8 cellular contexts compared by ENCODE assay signal in the genomic region with DNA sequence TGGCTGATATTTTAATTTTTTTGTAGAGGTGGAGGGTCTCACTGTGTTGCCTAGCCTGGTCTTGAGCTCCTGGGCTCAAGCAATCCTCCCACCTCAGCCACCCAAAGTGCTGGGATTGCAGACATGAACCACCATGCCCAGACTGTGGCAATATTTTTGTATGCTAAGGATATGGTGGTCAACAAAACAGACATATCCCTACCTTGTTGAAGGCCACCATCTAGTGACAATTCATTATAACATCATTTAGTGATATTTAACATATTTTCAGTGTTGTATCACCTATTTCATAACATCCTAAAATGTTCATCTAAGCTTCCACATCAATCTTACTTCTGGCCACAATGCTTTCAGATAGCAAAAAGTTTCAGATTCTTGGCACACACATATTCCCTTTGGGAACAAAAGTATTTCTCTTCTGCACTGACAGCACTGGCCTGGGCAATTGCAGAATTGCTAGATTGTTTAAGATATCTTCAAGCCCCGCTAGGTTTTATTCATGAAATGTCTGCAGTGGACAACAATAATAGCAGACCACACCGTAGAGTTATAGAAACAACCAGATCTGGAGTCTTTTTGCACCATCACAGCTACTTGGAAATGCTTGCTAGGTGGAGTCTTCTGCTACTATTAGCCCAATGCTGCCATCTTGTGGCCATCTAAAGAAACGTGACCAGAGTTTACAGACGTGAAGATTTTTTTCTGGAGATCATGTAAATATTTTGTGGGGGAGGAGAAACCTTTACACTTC. TPM values are rescaled to one million over a fixed set of nuclear protein-coding genes. Genes with fewer than 3 reads are reported as not detected.
A peak's percentile ranks its signal among the peaks of the same experiment; 100 is the strongest.
DNase-seq lines count a peak whose midpoint lies in the region; ATAC-seq, FAIRE-seq and TF ChIP-seq lines count a peak whose summit lies in the region.

No MANE protein-coding gene starts in this region.

- no peak overlapping the region for H3K4me3 Mint-ChIP-seq in activated T-helper 2 cell treated with anti-CD3 and anti-CD28 coated beads, Interferon-gamma antibody, Interleukin-2, Interleukin-4, amounts not matched to agents 10 μg/mL and 5 μg/mL and 100 μg/mL, durations not matched to agents 14 hours and 24 hours and 36 hours (ENCODE audit: low read depth)

- no peaks in the 10 kb centered on the region for H3K9me3 Mint-ChIP-seq in activated T-helper 2 cell treated with anti-CD3 and anti-CD28 coated beads, Interferon-gamma antibody, Interleukin-2, Interleukin-4, amounts not matched to agents 10 μg/mL and 5 μg/mL and 100 μg/mL, durations not matched to agents 14 hours and 24 hours and 36 hours

- intact Hi-C loops in activated T-helper 2 cell treated with anti-CD3 and anti-CD28 coated beads, Interferon-gamma antibody, Interleukin-2, Interleukin-4, amounts not matched to agents 10 μg/mL and 5 μg/mL and 100 μg/mL, durations not matched to agents 14 hours and 24 hours and 36 hours (cut with micrococcal nuclease): loop anchor here (1.0 to 10.0 kb wide), 6 partner anchors 82 to 475 kb away; a partner anchor contains a TSS
- intact Hi-C loops in transverse colon (cut with DNase I; ENCODE audit: low total_unique reads): loop anchor here (10.0 kb wide), 1 partner anchor 115 kb away; no protein-coding TSS in a partner anchor

- H3K27me3 Mint-ChIP-seq in activated T-helper 2 cell treated with anti-CD3 and anti-CD28 coated beads, Interferon-gamma antibody, Interleukin-2, Interleukin-4, amounts not matched to agents 10 μg/mL and 5 μg/mL and 100 μg/mL, durations not matched to agents 14 hours and 24 hours and 36 hours (ENCODE audit: low read depth): no peaks in the 10 kb centered on the region

- no peaks in the 10 kb centered on the region for H3K27me3 ChIP-seq in transverse colon

- no peaks in the 10 kb centered on the region for H3K9me3 ChIP-seq in transverse colon

- H3K36me3 ChIP-seq in transverse colon: no peaks in the 10 kb centered on the region

- H3K4me1 Mint-ChIP-seq in activated T-helper 2 cell treated with anti-CD3 and anti-CD28 coated beads, Interferon-gamma antibody, Interleukin-2, Interleukin-4, amounts not matched to agents 10 μg/mL and 5 μg/mL and 100 μg/mL, durations not matched to agents 14 hours and 24 hours and 36 hours (ENCODE audit: low read depth): peaks cover 45% of the 10 kb centered on the region

- FAIRE-seq in RCC 7860 (lab: Jason Lieb, UNC): peak; percentile 69

- WGBS in transverse colon (ENCODE audit: low coverage in 1 of 2), 2 donors: 0 to 4% methylated on average over 4 of the region's 4 CpGs

- H3K36me3 Mint-ChIP-seq in activated T-helper 2 cell treated with anti-CD3 and anti-CD28 coated beads, Interferon-gamma antibody, Interleukin-2, Interleukin-4, amounts not matched to agents 10 μg/mL and 5 μg/mL and 100 μg/mL, durations not matched to agents 14 hours and 24 hours and 36 hours (ENCODE audit: low read depth): no peaks in the 10 kb centered on the region

- TF ChIP-seq CTCF in omental fat pad (IDR thresholded peaks at IDR 0.05): no peak
- peak; percentile 81 to 84 (median 83) for TF ChIP-seq CTCF in transverse colon (IDR thresholded peaks at IDR 0.05)

- no peak overlapping the region for H3K27ac ChIP-seq in transverse colon

- in situ Hi-C loops in KBM-7 (cut with MboI; ENCODE audit: low pct_unique_long_range_greater_than_20kb, low sequenced_read_pairs): no loop called here
- in situ Hi-C loops in transverse colon (cut with MboI; ENCODE audit: low pct_ligation_motif_present in 1 of 4, low pct_unique_long_range_greater_than_20kb in 1 of 4, low sequenced_read_pairs in 3 of 4): loop anchor here in 2 of 4 donors (5.0 kb wide), 1 partner anchor 82 kb away; a partner anchor contains a TSS

- peak; percentile 41 for ATAC-seq in GM21526 (IDR thresholded peaks at IDR 0.05; ENCODE audit: low FRiP score, unreplicated experiment)
- ATAC-seq in omental fat pad (ENCODE audit: low FRiP score): peak; percentile 74

- H3K4me3 ChIP-seq in transverse colon: no peak overlapping the region

- TF ChIP-seq POLR2A in transverse colon (IDR thresholded peaks at IDR 0.05): no peak

- peaks cover 0 to 22% (median 7%) of the 10 kb centered on the region in 4 donors for H3K4me1 ChIP-seq in transverse colon

- no peak for TF ChIP-seq EP300 in transverse colon (IDR thresholded peaks at IDR 0.05; ENCODE audit: low read depth)

- DNase-seq in DMS114 treated with DMSO at 0.1 percent for 48 hours (lab: John Stamatoyannopoulos, UW; ENCODE audit: unreplicated experiment): peak; percentile 90
- peak; percentile 86 for DNase-seq in KBM-7
- DNase-seq in RCC 7860 (ENCODE audit: low spot score): peak; percentile 73
- DNase-seq in activated T-helper 2 cell treated with anti-CD3 and anti-CD28 coated beads, Interferon-gamma antibody, Interleukin-2, Interleukin-4, amounts not matched to agents 10 μg/mL and 5 μg/mL and 100 μg/mL, durations not matched to agents 14 hours and 24 hours and 36 hours (ENCODE audit: low spot score): peak; percentile 60
- DNase-seq in fibroblast of the conjunctiva (ENCODE audit: low read depth): peak; percentile 86
- peak; percentile 45 for DNase-seq in omental fat pad (ENCODE audit: low spot score)
- peak; percentile 63 for DNase-seq in transverse colon

- no peak overlapping the region for H3K27ac Mint-ChIP-seq in activated T-helper 2 cell treated with anti-CD3 and anti-CD28 coated beads, Interferon-gamma antibody, Interleukin-2, Interleukin-4, amounts not matched to agents 10 μg/mL and 5 μg/mL and 100 μg/mL, durations not matched to agents 14 hours and 24 hours and 36 hours

RNA-seq across cellular contexts. Expression of a gene that starts 58.4 kb away (rescaled TPM):
- 11.0 and 12.6 TPM in 2 replicates for total RNA-seq in activated T-helper 2 cell treated with anti-CD3 and anti-CD28 coated beads, Interferon-gamma antibody, Interleukin-2, Interleukin-4, amounts not matched to agents 10 μg/mL and 5 μg/mL and 100 μg/mL, durations not matched to agents 14 hours and 24 hours and 36 hours
- total RNA-seq in omental fat pad (1 to 10 TPM; 1.3 to 5.2 (median 2.6) TPM), transverse colon (1 to 10 TPM; 2.0 to 8.7 (median 4.4) TPM)

Comparison
In these comparisons a context has a peak if more than half of its experiments do, and no peak if none do; other contexts are left out.
1. CTCF ChIP-seq: peak in transverse colon (5 of 5); none in omental fat pad (0 of 3).
2. Peak in every context shown above with its lines, with median percentiles within 50 percentile points of each other: DNase-seq.